In the genomic region with DNA sequence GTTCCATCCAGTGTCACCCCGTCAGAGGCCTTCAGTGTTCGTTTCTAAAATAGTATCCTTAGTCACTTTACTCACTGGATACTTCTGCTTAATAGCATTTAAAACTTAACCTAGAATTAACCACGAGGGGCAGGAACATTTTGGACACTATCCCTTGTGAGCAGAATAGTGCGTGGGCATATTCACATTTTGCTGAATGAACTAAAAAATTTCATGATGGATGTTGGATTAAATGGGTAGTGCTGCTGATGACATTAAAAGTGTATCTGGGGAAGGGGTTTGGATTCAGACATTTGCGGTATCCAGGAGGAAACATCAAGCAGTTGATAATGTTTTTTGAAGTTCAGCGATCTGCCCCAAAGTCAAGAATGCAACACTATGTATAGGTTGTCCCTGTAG, we compare ENCODE assay signal across 8 cellular contexts. TPM values are rescaled to one million over a fixed set of nuclear protein-coding genes. Genes with fewer than 3 reads are reported as not detected.
DNase-seq lines count a peak whose midpoint lies in the region; ATAC-seq and TF ChIP-seq lines count a peak whose summit lies in the region.

No MANE protein-coding gene starts in this region.

- intact Hi-C loops in Panc1 (cut with micrococcal nuclease; ENCODE audit: unreplicated experiment) = no loop called here

- peaks cover 21% of the 10 kb centered on the region for H3K4me1 ChIP-seq in Panc1 (ENCODE audit: control insufficient read depth, insufficient read depth, low read length)

- in situ Hi-C loops in Panc1 (cut with HindIII; ENCODE audit: low pct_unique_long_range_greater_than_20kb, low sequenced_read_pairs) = no loop called here
- in situ Hi-C loops in G401 (cut with HindIII; ENCODE audit: low sequenced_read_pairs) = no loop called here

- no peaks in the 10 kb centered on the region for H3K9me3 Mint-ChIP-seq in progenitor cell of endocrine pancreas (ENCODE audit: low read depth)

- peak overlapping the region; percentile 75 to 93 for H3K4me3 ChIP-seq in Panc1 (ENCODE audit: low read depth in 2 of 2, low read length in 2 of 2)

- peaks cover 40% of the 10 kb centered on the region for H3K36me3 ChIP-seq in Panc1 (ENCODE audit: control insufficient read depth, insufficient read depth, low read length)

- H3K27me3 Mint-ChIP-seq in progenitor cell of endocrine pancreas = no peaks in the 10 kb centered on the region

- ATAC-seq in Panc1 = peak; percentile 2; the same call in 1 of the 2 replicates
- no peak for ATAC-seq in GM18511 (IDR thresholded peaks at IDR 0.05; ENCODE audit: unreplicated experiment)

- H3K36me3 Mint-ChIP-seq in progenitor cell of endocrine pancreas (ENCODE audit: insufficient read depth) = peaks cover 12% of the 10 kb centered on the region

- TF ChIP-seq CTCF in Panc1 (IDR thresholded peaks at IDR 0.05) (no peak), progenitor cell of endocrine pancreas (IDR thresholded peaks at IDR 0.05; ENCODE audit: unreplicated experiment) (no peak)

- no peaks in the 10 kb centered on the region for H3K27me3 ChIP-seq in Panc1 (ENCODE audit: control insufficient read depth, insufficient read depth, low read length)

- H3K9me3 ChIP-seq in Panc1 (ENCODE audit: control insufficient read depth, insufficient read depth, low read depth, low read length) = no peaks in the 10 kb centered on the region

- H3K27ac Mint-ChIP-seq in progenitor cell of endocrine pancreas = peak overlapping the region; percentile 97

- DNase-seq in EH (ENCODE audit: low read depth) (peak; percentile 7), Panc1 (ENCODE audit: low read depth, low spot score) (peak; percentile 0), epithelial cell of prostate (ENCODE audit: low read depth, low spot score) (no peak), progenitor cell of endocrine pancreas (ENCODE audit: low spot score, unreplicated experiment) (no peak), NCI-H510A (lab: John Stamatoyannopoulos, UW) (no peak), G401 (ENCODE audit: low spot score) (no peak), retina (no peak)

- CTCF ChIA-PET in Panc1 (lab: Charles Lee) = no interaction called here

- POLR2A ChIA-PET in Panc1 (lab: Charles Lee) = interaction anchor here (0.7 kb wide), 1 partner anchor 103 kb away, joined by 3 read pairs; no protein-coding TSS in a partner anchor

- H3K27ac ChIP-seq in Panc1 (ENCODE audit: low read length) (peak overlapping the region; percentile 98), epithelial cell of prostate (peak overlapping the region; percentile 86)

- peaks cover 16% of the 10 kb centered on the region for H3K4me1 Mint-ChIP-seq in progenitor cell of endocrine pancreas (ENCODE audit: low read depth)

- peak overlapping the region; percentile 95 for H3K4me3 Mint-ChIP-seq in progenitor cell of endocrine pancreas (ENCODE audit: low read depth)

- BruUV-seq in Panc1 (replicated peaks; lab: Mats Ljungman, UMichigan) = no TSS peak

RNA-seq across cellular contexts. Expression of a gene that starts 0.8 kb away (rescaled TPM):
- total RNA-seq in Panc1 (2021; ENCODE audit: unreplicated experiment) = 64.9 TPM
- polyA plus RNA-seq in Panc1 (2012; ENCODE audit: insufficient read length) = 36.5 TPM
- total RNA-seq in progenitor cell of endocrine pancreas = 59.2 and 64.5 TPM in 2 replicates
- total RNA-seq in G401 (2014; rRNA removed; shearing (Covaris generic)) = 83.1 and 87.9 TPM in 2 replicates

RNA-seq across cellular contexts. Expression of a gene that starts 53.1 kb away (rescaled TPM):
- total RNA-seq in Panc1 (2021; ENCODE audit: unreplicated experiment) (266 TPM), progenitor cell of endocrine pancreas (317 and 325 TPM in 2 replicates)
- 155 TPM for polyA plus RNA-seq in Panc1 (2012; ENCODE audit: insufficient read length)
- 145 and 188 TPM in 2 replicates for total RNA-seq in G401 (2014; rRNA removed; shearing (Covaris generic))

Comparison
In these comparisons a context has a peak if more than half of its experiments do, and no peak if none do; other contexts are left out.
1. DNase-seq: peak in EH (single experiment) and Panc1 (single experiment); none in epithelial cell of prostate (single experiment), progenitor cell of endocrine pancreas (single experiment), NCI-H510A (single experiment), G401 (single experiment) and retina (single experiment).